21 cellular contexts compared by ENCODE assay signal in genomic region chr7:95298091-95298490, GRCh38. TPM values are rescaled to one million over a fixed set of nuclear protein-coding genes. Genes with fewer than 3 reads are reported as not detected.
"Had no signal": no experiment of that assay in that cellular context is flagged by ENCODE, and none has a peak within 500 bp of the region (broad histone marks: within the 10 kb centered on the region; RNA-seq: fewer than 3 reads in every experiment).

No MANE protein-coding gene starts in this region.

- H3K4me1 ChIP-seq: SJSA1 had no signal

- ATAC-seq: Panc1 had no signal

- H3K36me3 ChIP-seq: MG63, SJSA1 had no signal

- H3K4me3 ChIP-seq: MG63, SJSA1, SK-N-MC had no signal

- H3K9me3 ChIP-seq: MG63, SJSA1 had no signal

- H3K27ac ChIP-seq: SJSA1, SK-N-MC had no signal

- DNase-seq: KBM-7, MG63, NCI-H1092, NCI-H1105 treated with DMSO at 0.1 percent for 48 hours, NCI-H1417 treated with DMSO at 0.1 percent for 48 hours, NCI-H146, NCI-H1694 treated with DMSO at 0.1 percent for 48 hours, NCI-H1930, NCI-H2081 treated with DMSO at 0.1 percent for 48 hours, NCI-H226, NCI-H446, NCI-H510A, NCI-H524 treated with DMSO at 0.1 percent for 48 hours, NCI-H69, NCI-H774, Right ventricle myocardium superior, RPMI8226, SIG-M5 had no signal

- H3K27me3 ChIP-seq: MG63 had no signal

RNA-seq across cellular contexts. Expression of gene PON1, which starts 26.2 kb away (rescaled TPM):
- total RNA-seq: Right ventricle myocardium superior, SJSA1 had no signal
